ENCODE assay signal across 27 cellular contexts in the genomic region with DNA sequence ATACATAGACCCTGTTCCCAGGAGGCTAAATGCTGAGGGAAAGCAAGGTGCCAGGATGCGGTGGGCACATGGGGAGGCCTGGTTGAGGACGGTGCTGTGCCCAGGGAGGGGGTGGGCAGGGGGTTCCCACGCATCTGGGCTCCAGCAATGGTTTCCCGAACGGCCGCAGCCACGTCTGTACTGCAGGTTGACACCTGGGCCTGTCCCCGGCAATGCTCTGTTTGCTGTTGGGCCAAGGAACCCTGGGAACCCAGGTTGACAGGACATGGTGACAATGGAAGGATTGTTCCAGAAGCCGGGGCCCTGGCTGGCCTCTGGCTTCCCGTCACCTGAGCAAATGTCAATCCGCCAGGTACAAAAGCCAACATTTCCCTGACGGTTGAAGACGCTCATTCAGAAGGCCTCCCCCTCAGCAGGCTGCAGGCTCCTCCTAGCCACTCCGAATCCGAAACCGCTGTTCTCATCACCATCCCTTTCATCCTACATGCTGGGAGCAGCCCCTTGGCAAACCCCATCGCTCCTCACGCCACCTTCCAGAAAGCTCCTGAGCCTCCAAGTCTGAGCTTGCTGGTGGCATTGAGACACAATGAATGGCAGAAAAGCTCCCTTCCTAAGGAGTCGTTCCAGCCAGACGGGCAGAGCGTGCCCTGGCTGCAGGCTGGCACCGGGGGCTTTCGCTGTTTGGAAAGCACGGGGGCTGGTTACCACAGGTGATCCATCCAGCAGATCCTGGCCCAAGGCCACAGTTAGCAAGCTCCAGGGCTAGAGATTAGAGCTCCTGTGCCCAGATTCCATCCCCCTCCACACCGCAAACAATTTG. TPM values are rescaled to one million over a fixed set of nuclear protein-coding genes. Genes with fewer than 3 reads are reported as not detected.
DNase-seq lines count a peak whose midpoint lies in the region; ATAC-seq, FAIRE-seq and TF ChIP-seq lines count a peak whose summit lies in the region.
"Had no signal": no experiment of that assay in that cellular context is flagged by ENCODE, and none has a peak within 500 bp of the region (broad histone marks: within the 10 kb centered on the region; RNA-seq: fewer than 3 reads in every experiment).

No MANE protein-coding gene starts in this region.

- POLR2A ChIA-PET in activated CD4-positive, alpha-beta T cell treated with anti-CD3 and anti-CD28 coated beads, Interleukin-2, amount 10 ng/mL, durations not matched to agents 7 days and 5 days (lab: Charles Lee) = no interaction called here

- no peak overlapping the region for H3K9ac ChIP-seq in mammary epithelial cell (ENCODE audit: insufficient read depth, low read length)

- no peaks in the 10 kb centered on the region for H3K4me1 ChIP-seq in mammary epithelial cell (ENCODE audit: insufficient read depth, low read length)
- H3K4me1 ChIP-seq in pancreas = peaks cover 7 to 23% (median 22%) of the 10 kb centered on the region in 3 donors
- H3K4me1 ChIP-seq: uterus had no signal

- peaks cover 8% of the 10 kb centered on the region for H3K36me3 Mint-ChIP-seq in activated CD4-positive, alpha-beta T cell treated with anti-CD3 and anti-CD28 coated beads, Interleukin-2, amount 10 ng/mL, durations not matched to agents 7 days and 5 days (ENCODE audit: low read depth)
- H3K36me3 Mint-ChIP-seq in osteocyte (ENCODE audit: unreplicated experiment) = no peaks in the 10 kb centered on the region
- H3K36me3 Mint-ChIP-seq: CD4-positive, CD25-positive, alpha-beta regulatory T cell had no signal

- no peak for DNase-seq in activated CD4-positive, alpha-beta T cell treated with anti-CD3 and anti-CD28 coated beads, Interleukin-2, amount 10 ng/mL, durations not matched to agents 7 days and 5 days
- no peak for DNase-seq in activated CD4-positive, alpha-beta T cell treated with anti-CD3 and anti-CD28 coated beads for 4 hours
- DNase-seq in G401 (ENCODE audit: low spot score) (peak; percentile 46), mammary epithelial cell (no peak), pancreas (peak; percentile 68 to 90 (median 73)), osteocyte (ENCODE audit: extremely low spot score, unreplicated experiment) (no peak), NCI-H2171 (lab: John Stamatoyannopoulos, UW) (no peak)
- DNase-seq: activated gamma-delta T cell treated with Interleukin-2 at 50 U/mL for 16 hours; CD4-positive, CD25-positive, alpha-beta regulatory T cell; cortex of kidney; DMS 273 treated with DMSO at 0.1 percent for 48 hours; effector memory CD8-positive, alpha-beta T cell; EL; erythroblast; NCI-H1048; NCI-H1694 treated with DMSO at 0.1 percent for 48 hours; NCI-H524; NK-92 treated with Interleukin-12 subunit alpha and Interleukin-12 subunit beta, amount 100 ng/mL, for 24 hours; PC-9; SIG-M5; stimulated activated naive CD4-positive, alpha-beta T cell treated with Interleukin-2 at 50 U/mL for 16 hours; testis; uterus had no signal

- intact Hi-C loops in mammary epithelial cell (cut with micrococcal nuclease) (no loop called here), pancreas (cut with DNase I) (loop anchor here in 1 of 3 donors (10.0 kb wide), 1 partner anchor 288 kb away; no protein-coding TSS in a partner anchor)

- H3K27ac Mint-ChIP-seq in activated CD4-positive, alpha-beta T cell treated with anti-CD3 and anti-CD28 coated beads, Interleukin-2, amount 10 ng/mL, durations not matched to agents 7 days and 5 days = no peak overlapping the region
- no peak overlapping the region for H3K27ac Mint-ChIP-seq in osteocyte (ENCODE audit: unreplicated experiment)

- H3K4me3 Mint-ChIP-seq in activated CD4-positive, alpha-beta T cell treated with anti-CD3 and anti-CD28 coated beads, Interleukin-2, amount 10 ng/mL, durations not matched to agents 7 days and 5 days = peak overlapping the region; percentile 20
- no peak overlapping the region for H3K4me3 Mint-ChIP-seq in osteocyte (ENCODE audit: unreplicated experiment)

- H3K4me2 ChIP-seq in mammary epithelial cell (ENCODE audit: insufficient read depth, low read depth, low read length) = peak overlapping the region; percentile 10
- H3K4me2 ChIP-seq: PC-9 had no signal

- peak overlapping the region; percentile 77 for H2AFZ ChIP-seq in mammary epithelial cell (ENCODE audit: low read depth, low read length)
- H2AFZ ChIP-seq: PC-9 had no signal

- H3K36me3 ChIP-seq in mammary epithelial cell (ENCODE audit: insufficient read depth, low read length) (no peaks in the 10 kb centered on the region), pancreas (no peaks in the 10 kb centered on the region)
- H3K36me3 ChIP-seq: uterus had no signal

- dilution Hi-C loops in mammary epithelial cell (cut with HindIII; ENCODE audit: low sequenced_read_pairs) = no loop called here

- H3K9me3 ChIP-seq in mammary epithelial cell (replicated peaks; ENCODE audit: insufficient read depth, low read length) = no peaks in the 10 kb centered on the region
- no peaks in the 10 kb centered on the region for H3K9me3 ChIP-seq in pancreas
- H3K9me3 ChIP-seq: testis, uterus had no signal

- peak; percentile 75 to 87 (median 81) for ATAC-seq in pancreas
- no peak for ATAC-seq in HG03439 (IDR thresholded peaks at IDR 0.05; ENCODE audit: unreplicated experiment)
- ATAC-seq: effector memory CD8-positive, alpha-beta T cell had no signal

- H3K4me3 ChIP-seq in mammary epithelial cell (replicated peaks in 1 of 3; ENCODE audit: insufficient read depth in 1 of 3, low read depth in 2 of 3, low read length in 3 of 3) (no peak overlapping the region), pancreas (no peak overlapping the region)
- H3K4me3 ChIP-seq: PC-9, testis, uterus had no signal

- H3K27me3 ChIP-seq in mammary epithelial cell (ENCODE audit: insufficient read depth, low read length) (no peaks in the 10 kb centered on the region), pancreas (no peaks in the 10 kb centered on the region)
- H3K27me3 ChIP-seq: testis, uterus had no signal

- H4K20me1 ChIP-seq in mammary epithelial cell (ENCODE audit: insufficient read depth, low read length) = no peaks in the 10 kb centered on the region

- H3K79me2 ChIP-seq in mammary epithelial cell (ENCODE audit: insufficient read depth, low read length) = no peaks in the 10 kb centered on the region

- peaks cover 5% of the 10 kb centered on the region for H3K4me1 Mint-ChIP-seq in activated CD4-positive, alpha-beta T cell treated with anti-CD3 and anti-CD28 coated beads, Interleukin-2, amount 10 ng/mL, durations not matched to agents 7 days and 5 days
- peaks cover 12% of the 10 kb centered on the region for H3K4me1 Mint-ChIP-seq in osteocyte (ENCODE audit: unreplicated experiment)

- no peak overlapping the region for H3K27ac ChIP-seq in mammary epithelial cell (ENCODE audit: insufficient read depth, low read depth, low read length)
- peak overlapping the region in 3 of 4 donors; percentile 53 to 77 (median 69) for H3K27ac ChIP-seq in pancreas
- H3K27ac ChIP-seq: PC-9, uterus had no signal

- CTCF ChIA-PET in activated CD4-positive, alpha-beta T cell treated with anti-CD3 and anti-CD28 coated beads, Interleukin-2, amount 10 ng/mL, durations not matched to agents 7 days and 5 days (lab: Charles Lee) = interaction anchor here (1.3 to 4.0 kb wide), 3 partner anchors 9 to 15 kb away, joined by 3 to 21 read pairs (median 3); no protein-coding TSS in a partner anchor
- CTCF ChIA-PET in mammary epithelial cell (lab: Charles Lee; ENCODE audit: low non-redundant PET) = interaction anchor here (0.6 kb wide), 1 partner anchor 298 kb away, joined by 3 read pairs; the partner anchor contains the start of gene DNAJB12

- in situ Hi-C loops in G401 (cut with HindIII; ENCODE audit: low sequenced_read_pairs) = no loop called here
- in situ Hi-C loops in mammary epithelial cell (cut with MboI; ENCODE audit: low sequenced_read_pairs in 2 of 2) = no loop called here

- TF ChIP-seq CTCF in mammary epithelial cell (conservative IDR thresholded peaks at IDR 0.05 in 1 of 2, IDR thresholded peaks at IDR 0.05 in 1 of 2; ENCODE audit: extremely low read depth in 1 of 2, insufficient read depth in 1 of 2, low read depth in 1 of 2, low read length in 2 of 2) (no peak), pancreas (IDR thresholded peaks at IDR 0.05) (no peak), osteocyte (IDR thresholded peaks at IDR 0.05) (no peak)

- 22% methylated on average over 24 of the region's 25 CpGs for WGBS in mammary epithelial cell (ENCODE audit: low coverage, missing lambda C conversion rate)
- WGBS in pancreas, 2 donors = 25% methylated on average over 24 to 25 of the region's 25 CpGs

- no TSS peak for BruUV-seq in mammary epithelial cell (replicated peaks; lab: Mats Ljungman, UMichigan)

- H3K9me3 Mint-ChIP-seq in activated CD4-positive, alpha-beta T cell treated with anti-CD3 and anti-CD28 coated beads, Interleukin-2, amount 10 ng/mL, durations not matched to agents 7 days and 5 days = no peaks in the 10 kb centered on the region
- no peaks in the 10 kb centered on the region for H3K9me3 Mint-ChIP-seq in osteocyte (ENCODE audit: unreplicated experiment)
- H3K9me3 Mint-ChIP-seq: effector memory CD8-positive, alpha-beta T cell had no signal

- no peak for FAIRE-seq in pancreas (lab: Jason Lieb, UNC)
- FAIRE-seq: A204.1, GM12891, TTC549 had no signal

- H3K27me3 Mint-ChIP-seq in activated CD4-positive, alpha-beta T cell treated with anti-CD3 and anti-CD28 coated beads, Interleukin-2, amount 10 ng/mL, durations not matched to agents 7 days and 5 days = no peaks in the 10 kb centered on the region
- peaks cover 6% of the 10 kb centered on the region for H3K27me3 Mint-ChIP-seq in osteocyte (ENCODE audit: unreplicated experiment)
- H3K27me3 Mint-ChIP-seq: effector memory CD8-positive, alpha-beta T cell had no signal

RNA-seq across cellular contexts. Expression of gene SPOCK2, which starts 31.2 kb away (rescaled TPM):
- 100 to 1,000 TPM; 423 to 424 TPM for total RNA-seq in activated CD4-positive, alpha-beta T cell treated with anti-CD3 and anti-CD28 coated beads, Interleukin-2, amount 10 ng/mL, durations not matched to agents 7 days and 5 days
- 0.12 and 0.17 TPM in 2 replicates for total RNA-seq in G401 (2014; rRNA removed; shearing (Covaris generic))
- total RNA-seq in mammary epithelial cell (10 to 100 TPM in 1 of 2 donors, under 1 TPM in 1; 0.49 to 20.2 TPM), pancreas (1 to 10 TPM in 4 of 6 donors, under 1 TPM in 2; 0.59 to 2.1 (median 1.2) TPM), osteocyte (0.54 and 0.73 TPM in 2 replicates)
- polyA plus RNA-seq in mammary epithelial cell (0.10 TPM), pancreas (1 to 10 TPM; 1.8 to 2.0 TPM)
- 0.62 TPM for polyA minus RNA-seq in mammary epithelial cell

Comparison
In these comparisons a context has a peak if more than half of its experiments do, and no peak if none do; other contexts are left out.
1. DNase-seq: peak in G401 (single experiment) and pancreas (6 of 6); none in activated CD4-positive, alpha-beta T cell treated with anti-CD3 and anti-CD28 coated beads, Interleukin-2, amount 10 ng/mL, durations not matched to agents 7 days and 5 days (single experiment), activated CD4-positive, alpha-beta T cell treated with anti-CD3 and anti-CD28 coated beads for 4 hours (0 of 2), mammary epithelial cell (single experiment), osteocyte (single experiment) and NCI-H2171 (single experiment).
2. RNA of gene SPOCK2, which starts 31.2 kb away (total RNA-seq): 423 to 424 TPM in activated CD4-positive, alpha-beta T cell treated with anti-CD3 and anti-CD28 coated beads, Interleukin-2, amount 10 ng/mL, durations not matched to agents 7 days and 5 days; 0.49 to 20.2 TPM in mammary epithelial cell, 0.59 to 2.1 TPM in pancreas, 0.54 to 0.73 TPM in osteocyte and 0.12 to 0.17 TPM in G401; every median in the first group is over 10 times any median in the second.